8 cellular contexts compared by ENCODE assay signal in the genomic region with DNA sequence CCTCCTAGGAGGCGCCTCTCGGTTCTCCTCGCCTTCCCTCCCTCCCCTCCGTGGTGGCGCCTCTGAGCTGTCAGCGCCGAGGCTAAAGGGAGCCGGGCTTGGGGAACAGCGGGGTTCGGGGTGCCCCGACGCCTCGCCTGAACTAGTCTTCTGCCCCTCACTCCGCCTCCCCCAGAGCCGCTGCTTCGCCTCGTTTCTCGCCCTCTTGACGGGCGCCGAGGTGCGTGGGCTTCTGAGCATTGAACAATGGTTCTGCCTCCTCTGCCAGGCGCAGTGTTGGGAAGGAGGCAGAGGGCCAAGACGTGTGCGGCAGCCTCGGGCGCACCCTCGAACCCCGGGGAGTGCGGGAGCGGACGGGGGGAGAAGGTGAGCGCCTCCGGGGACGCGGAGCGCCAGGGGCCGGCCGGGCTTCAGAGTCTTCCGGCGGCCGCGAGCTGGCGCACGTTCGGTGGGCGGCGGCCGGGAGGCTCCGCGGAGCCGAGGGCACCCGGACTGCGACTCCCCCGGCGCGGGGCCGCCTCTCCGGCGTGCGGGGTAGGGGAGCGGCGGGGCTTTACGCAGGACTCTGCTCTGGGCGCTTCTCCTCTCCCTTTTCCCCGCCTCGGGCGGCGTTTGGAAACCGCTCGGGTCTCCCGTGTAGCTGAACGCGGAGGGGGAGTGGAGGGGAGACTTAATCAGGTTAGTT. TPM values are rescaled to one million over a fixed set of nuclear protein-coding genes. Genes with fewer than 3 reads are reported as not detected.
A peak's percentile ranks its signal among the peaks of the same experiment; 100 is the strongest.
DNase-seq lines count a peak whose midpoint lies in the region; ATAC-seq, FAIRE-seq and TF ChIP-seq lines count a peak whose summit lies in the region.

No MANE protein-coding gene starts in this region.

- no peak for TF ChIP-seq EP300 in tibial nerve (IDR thresholded peaks at IDR 0.05)

- 0% methylated on average over 56 to 63 of the region's 74 CpGs for WGBS in tibial nerve, 2 donors

- peaks cover 14% of the 10 kb centered on the region for H3K4me1 ChIP-seq in CD8-positive, alpha-beta T cell (ENCODE audit: insufficient read depth, low read length)
- peaks cover 13% of the 10 kb centered on the region for H3K4me1 ChIP-seq in endothelial cell of umbilical vein (ENCODE audit: control insufficient read depth, extremely low read depth, insufficient read depth, low read length)
- H3K4me1 ChIP-seq in mucosa of stomach (ENCODE audit: control insufficient read depth, insufficient read depth, low read length) = peaks cover 15% of the 10 kb centered on the region
- peaks cover 0 to 35% (median 8%) of the 10 kb centered on the region in 4 donors for H3K4me1 ChIP-seq in tibial nerve

- BruUV-seq in endothelial cell of umbilical vein (replicated peaks; lab: Mats Ljungman, UMichigan) = no TSS peak

- POLR2A ChIA-PET in CD8-positive, alpha-beta T cell (lab: Charles Lee) = no interaction called here
- POLR2A ChIA-PET in activated B cell treated with CpG ODN at 0.5 μM for 24 hours (lab: Charles Lee) = no interaction called here
- POLR2A ChIA-PET in endothelial cell of umbilical vein (lab: Charles Lee) = no interaction called here

- H2AFZ ChIP-seq in endothelial cell of umbilical vein (ENCODE audit: low read depth, low read length) = peak overlapping the region; percentile 85

- FAIRE-seq in endothelial cell of umbilical vein (lab: Jason Lieb, UNC) = no peak

- H3K4me3 ChIP-seq in CD8-positive, alpha-beta T cell (ENCODE audit: low read depth, low read length) = peak overlapping the region; percentile 36
- H3K4me3 ChIP-seq in endothelial cell of umbilical vein (replicated peaks in 1 of 3; ENCODE audit: insufficient read depth in 1 of 3, low read depth in 1 of 3, low read length in 3 of 3) (peak overlapping the region; percentile 30 to 42 (median 42)), mucosa of stomach (ENCODE audit: low read length) (peak overlapping the region; percentile 82), tibial nerve (peak overlapping the region; percentile 38 to 65 (median 57))

- dilution Hi-C loops in endothelial cell of umbilical vein (cut with MboI; ENCODE audit: extremely low pct_ligation_motif_present, low sequenced_read_pairs) = no loop called here

- H3K27me3 Mint-ChIP-seq in CD8-positive, alpha-beta T cell (ENCODE audit: low read depth) = peaks cover 51% of the 10 kb centered on the region
- H3K27me3 Mint-ChIP-seq in activated B cell treated with CpG ODN at 0.5 μM for 24 hours = peaks cover 56% of the 10 kb centered on the region

- no peaks in the 10 kb centered on the region for H4K20me1 ChIP-seq in endothelial cell of umbilical vein (replicated peaks; ENCODE audit: control insufficient read depth, extremely low read depth, insufficient read depth, low read length)

- no peaks in the 10 kb centered on the region for H3K79me2 ChIP-seq in endothelial cell of umbilical vein (ENCODE audit: control insufficient read depth, insufficient read depth, low read length)

- no peak for TF ChIP-seq CTCF in CD8-positive, alpha-beta T cell (IDR thresholded peaks at IDR 0.05)
- TF ChIP-seq CTCF in activated B cell treated with CpG ODN at 0.5 μM for 24 hours (IDR thresholded peaks at IDR 0.05) (no peak), endothelial cell of umbilical vein (IDR thresholded peaks at IDR 0.05; ENCODE audit: extremely low read depth in 1 of 2, insufficient read depth in 1 of 2, low read depth in 1 of 2, low read length in 2 of 2) (no peak), tibial nerve (IDR thresholded peaks at IDR 0.05) (no peak)

- H3K36me3 Mint-ChIP-seq in CD8-positive, alpha-beta T cell = no peaks in the 10 kb centered on the region
- H3K36me3 Mint-ChIP-seq in activated B cell treated with CpG ODN at 0.5 μM for 24 hours (ENCODE audit: low read depth) = no peaks in the 10 kb centered on the region

- H3K27ac ChIP-seq in CD8-positive, alpha-beta T cell (ENCODE audit: low read depth, low read length) = no peak overlapping the region
- H3K27ac ChIP-seq in endothelial cell of umbilical vein (ENCODE audit: insufficient read depth, low read depth, low read length) (no peak overlapping the region), tibial nerve (peak overlapping the region; percentile 49 to 78 (median 64))

- H3K4me3 Mint-ChIP-seq in CD8-positive, alpha-beta T cell = peak overlapping the region; percentile 80
- peak overlapping the region; percentile 83 for H3K4me3 Mint-ChIP-seq in activated B cell treated with CpG ODN at 0.5 μM for 24 hours

- peak; percentile 11 for ATAC-seq in CD8-positive, alpha-beta T cell
- peak; percentile 29 for ATAC-seq in GM19372 (IDR thresholded peaks at IDR 0.05; ENCODE audit: low read depth, unreplicated experiment)
- peak; percentile 34 for ATAC-seq in HG03521 (IDR thresholded peaks at IDR 0.05; ENCODE audit: unreplicated experiment)
- ATAC-seq in activated B cell treated with CpG ODN at 0.5 μM for 24 hours (ENCODE audit: low read depth) = peak; percentile 20

- H3K9me3 Mint-ChIP-seq in CD8-positive, alpha-beta T cell = no peaks in the 10 kb centered on the region
- no peaks in the 10 kb centered on the region for H3K9me3 Mint-ChIP-seq in activated B cell treated with CpG ODN at 0.5 μM for 24 hours

- DNase-seq in CD8-positive, alpha-beta T cell = peak in 1 of 7 experiments; percentile 48
- DNase-seq in activated B cell treated with CpG ODN at 0.5 μM for 24 hours = peak; percentile 22
- peak; percentile 24 for DNase-seq in endothelial cell of umbilical vein (ENCODE audit: low read depth, low spot score)
- no peak for DNase-seq in tibial nerve (ENCODE audit: low spot score in 2 of 2)
- DNase-seq in glomerular visceral epithelial cell (ENCODE audit: extremely low spot score) = no peak

- peaks cover 10% of the 10 kb centered on the region for H3K27me3 ChIP-seq in CD8-positive, alpha-beta T cell (ENCODE audit: insufficient read depth, low read length)
- H3K27me3 ChIP-seq in endothelial cell of umbilical vein (ENCODE audit: control insufficient read depth in 2 of 2, insufficient read depth in 2 of 2, low read length in 2 of 2) (peaks cover 41 to 63% of the 10 kb centered on the region in 2 experiments), mucosa of stomach (ENCODE audit: control insufficient read depth, insufficient read depth, low read length) (peaks cover 32% of the 10 kb centered on the region), tibial nerve (peaks cover 0 to 21% of the 10 kb centered on the region in 2 donors)

- H3K9me3 ChIP-seq in CD8-positive, alpha-beta T cell (ENCODE audit: low read length) = no peaks in the 10 kb centered on the region
- H3K9me3 ChIP-seq in endothelial cell of umbilical vein (replicated peaks; ENCODE audit: control insufficient read depth, insufficient read depth, low read length) (no peaks in the 10 kb centered on the region), mucosa of stomach (ENCODE audit: control insufficient read depth, low read length) (no peaks in the 10 kb centered on the region), tibial nerve (no peaks in the 10 kb centered on the region)

- peak overlapping the region; percentile 84 for H3K4me2 ChIP-seq in endothelial cell of umbilical vein (ENCODE audit: insufficient read depth, low read length)

- intact Hi-C loops in CD8-positive, alpha-beta T cell (cut with DNase I, micrococcal nuclease) = loop anchor here in 1 of 2 experiments (2.0 kb wide), 1 partner anchor 32 kb away; no protein-coding TSS in a partner anchor
- intact Hi-C loops in activated B cell treated with CpG ODN at 0.5 μM for 24 hours (cut with micrococcal nuclease) = loop anchor here (5.0 to 10.0 kb wide), 2 partner anchors 35 to 102 kb away; no protein-coding TSS in a partner anchor
- intact Hi-C loops in endothelial cell of umbilical vein (cut with micrococcal nuclease) = loop anchor here (1.0 to 10.0 kb wide), 6 partner anchors 32 to 606 kb away; a partner anchor contains a TSS

- CTCF ChIA-PET in CD8-positive, alpha-beta T cell (lab: Charles Lee) = no interaction called here
- CTCF ChIA-PET in activated B cell treated with CpG ODN at 0.5 μM for 24 hours (lab: Charles Lee) = no interaction called here
- CTCF ChIA-PET in endothelial cell of umbilical vein (lab: Charles Lee) = interaction anchor here (0.9 to 2.0 kb wide), 3 partner anchors 15 to 107 kb away, joined by 3 to 22 read pairs (median 3); no protein-coding TSS in a partner anchor

- H3K27ac Mint-ChIP-seq in CD8-positive, alpha-beta T cell = no peak overlapping the region
- no peak overlapping the region for H3K27ac Mint-ChIP-seq in activated B cell treated with CpG ODN at 0.5 μM for 24 hours

- H3K36me3 ChIP-seq in CD8-positive, alpha-beta T cell (ENCODE audit: insufficient read depth, low read length) = no peaks in the 10 kb centered on the region
- H3K36me3 ChIP-seq in endothelial cell of umbilical vein (ENCODE audit: control insufficient read depth in 2 of 2, extremely low read depth in 1 of 2, insufficient read depth in 2 of 2, low read length in 2 of 2) (no peaks in the 10 kb centered on the region), mucosa of stomach (ENCODE audit: control insufficient read depth, insufficient read depth, low read length) (no peaks in the 10 kb centered on the region), tibial nerve (no peaks in the 10 kb centered on the region)

- H3K9me1 ChIP-seq in endothelial cell of umbilical vein (replicated peaks; ENCODE audit: control insufficient read depth, extremely low read depth, insufficient read depth, low read length) = no peaks in the 10 kb centered on the region

- H3K9ac ChIP-seq in endothelial cell of umbilical vein (replicated peaks; ENCODE audit: extremely low read depth, insufficient read depth, low read length) = no peak overlapping the region
- peak overlapping the region; percentile 67 for H3K9ac ChIP-seq in mucosa of stomach (ENCODE audit: low read length)

- no peak for TF ChIP-seq POLR2A in endothelial cell of umbilical vein (IDR thresholded peaks at IDR 0.05; ENCODE audit: low read depth, low read length)
- no peak for TF ChIP-seq POLR2A in tibial nerve (IDR thresholded peaks at IDR 0.05)

- peaks cover 17% of the 10 kb centered on the region for H3K4me1 Mint-ChIP-seq in CD8-positive, alpha-beta T cell (ENCODE audit: low read depth)
- H3K4me1 Mint-ChIP-seq in activated B cell treated with CpG ODN at 0.5 μM for 24 hours = peaks cover 16% of the 10 kb centered on the region

TF ChIP-seq in endothelial cell of umbilical vein, 7 proteins besides CTCF, POLR2A, EP300 and RAD21 (continues in another document):
- TF ChIP-seq EZH2 (IDR thresholded peaks at IDR 0.05; ENCODE audit: borderline replicate concordance, low read depth, low read length, severe bottlenecking) = peak; percentile 64

RNA-seq across cellular contexts. Expression of a gene that starts 0.9 kb away (rescaled TPM):
- total RNA-seq in CD8-positive, alpha-beta T cell = under 1 TPM in 1 of 2 experiments, not detected in 1; 0.22 TPM
- total RNA-seq in activated B cell treated with CpG ODN at 0.5 μM for 24 hours (1.1 and 1.3 TPM in 2 replicates), endothelial cell of umbilical vein (2.5 and 3.2 TPM in 2 replicates), tibial nerve (10 to 100 TPM in 3 of 4 donors, 1 to 10 TPM in 1; 9.0 to 14.0 (median 11.1) TPM)
- polyA plus RNA-seq in endothelial cell of umbilical vein = 0.47 and 0.49 TPM in 2 replicates
- 0.43 and 0.47 TPM in 2 replicates for polyA plus RNA-seq in endothelial cell of umbilical vein (2011; cell fraction: cytosol; rRNA removed)
- 0.68 and 1.0 TPM in 2 replicates for polyA plus RNA-seq in endothelial cell of umbilical vein (2011; cell fraction: nucleus; rRNA removed)
- polyA plus RNA-seq in endothelial cell of umbilical vein (2012) = 0.45 and 0.82 TPM in 2 replicates
- polyA minus RNA-seq in endothelial cell of umbilical vein = 1.6 and 1.9 TPM in 2 replicates
- polyA minus RNA-seq in endothelial cell of umbilical vein (2011; cell fraction: cytosol; rRNA and poly(A)+ RNA removed) = 1.3 TPM
- 0.63 and 0.72 TPM in 2 replicates for polyA minus RNA-seq in endothelial cell of umbilical vein (2011; cell fraction: nucleus; rRNA and poly(A)+ RNA removed)

Comparison
In these comparisons a context has a peak if more than half of its experiments do, and no peak if none do; other contexts are left out.
1. DNase-seq: peak in activated B cell treated with CpG ODN at 0.5 μM for 24 hours (single experiment) and endothelial cell of umbilical vein (single experiment); none in tibial nerve (0 of 2) and glomerular visceral epithelial cell (single experiment).
2. H3K27ac ChIP-seq: peak in tibial nerve (4 of 4); none in CD8-positive, alpha-beta T cell (single experiment) and endothelial cell of umbilical vein (single experiment).
3. Peak in every context shown above with its lines, with median percentiles within 50 percentile points of each other: ATAC-seq and H3K4me3 ChIP-seq.